ENCODE assay signal across 7 cellular contexts in genomic region chr3:14124615-14125192, GRCh38.
DNase-seq lines count a peak whose midpoint lies in the region; ATAC-seq, FAIRE-seq and TF ChIP-seq lines count a peak whose summit lies in the region.

Gene CHCHD4, minus strand, starts transcription at chr3:14124870. Its CDS starts 194 bp downstream, at chr3:14124676.
Gene TMEM43, plus strand, starts transcription at chr3:14125052. Its CDS starts 142 bp downstream, at chr3:14125194.

- no peak for TF ChIP-seq CTCF in retinal pigment epithelial cell (conservative IDR thresholded peaks at IDR 0.05; ENCODE audit: low read depth, low read length)

- FAIRE-seq in GM18507 (lab: Jason Lieb, UNC): peak; percentile 77

- ATAC-seq in HG02981 (IDR thresholded peaks at IDR 0.05; ENCODE audit: unreplicated experiment): peak; percentile 86

- DNase-seq in GM18507 (ENCODE audit: extremely low spot score, insufficient read length, low read depth) (peak; percentile 99), NCI-H2029 treated with DMSO at 0.1 percent for 48 hours (lab: John Stamatoyannopoulos, UW) (peak; percentile 97), T-helper 9 cell (peak; percentile 97), astrocyte of the hippocampus (ENCODE audit: low read depth, low spot score) (peak; percentile 100), hippocampal formation (lab: John Stamatoyannopoulos, UW) (peak; percentile 98 to 99), retinal pigment epithelial cell (ENCODE audit: low read depth) (peak; percentile 92)

- H3K4me3 ChIP-seq in retinal pigment epithelial cell (ENCODE audit: low read length): peak within 1 kb of the TSS; percentile 97

Comparison
In these comparisons a context has a peak if more than half of its experiments do, and no peak if none do; other contexts are left out.
1. Peak in every context shown above with its lines: DNase-seq, ATAC-seq and H3K4me3 ChIP-seq.